Comparison of ENCODE assay signal across 16 cellular contexts in genomic region chr19:55659822-55660221, GRCh38. TPM values are rescaled to one million over a fixed set of nuclear protein-coding genes. Genes with fewer than 3 reads are reported as not detected.
DNase-seq lines count a peak whose midpoint lies in the region; ATAC-seq, FAIRE-seq and TF ChIP-seq lines count a peak whose summit lies in the region.
"Had no signal": no experiment of that assay in that cellular context is flagged by ENCODE, and none has a peak within 500 bp of the region (broad histone marks: within the 10 kb centered on the region; RNA-seq: fewer than 3 reads in every experiment).

No MANE protein-coding gene starts in this region.

- intact Hi-C loops in GM12878 (cut with micrococcal nuclease; ENCODE audit: unreplicated experiment), result no loop called here

- H3K27ac ChIP-seq in CD8-positive, alpha-beta memory T cell (ENCODE audit: low read depth, low read length), result no peak overlapping the region
- H3K27ac ChIP-seq in HL-60 (replicated peaks) (peak overlapping the region; percentile 8; the same call in 1 of the 2 replicates), GM12878 (ENCODE audit: control insufficient read depth, insufficient read depth) (no peak overlapping the region)
- H3K27ac ChIP-seq: tibial artery had no signal

- FAIRE-seq in GM12878 (lab: Jason Lieb, UNC), result no peak
- FAIRE-seq: RCC 7860 had no signal

- TF ChIP-seq POLR2A in GM12878 (IDR thresholded peaks at IDR 0.05; ENCODE audit: low read depth, low read length), result no peak

- H3K9ac ChIP-seq in GM12878 (ENCODE audit: control insufficient read depth, insufficient read depth, low read length), result no peak overlapping the region

- peaks cover 24% of the 10 kb centered on the region for H4K20me1 ChIP-seq in GM12878 (ENCODE audit: control insufficient read depth, insufficient read depth)

- H3K4me3 Mint-ChIP-seq in CD8-positive, alpha-beta memory T cell, result peak overlapping the region in 5 of 7 donors; percentile 31 to 84 (median 61)
- peak overlapping the region; percentile 72 for H3K4me3 Mint-ChIP-seq in neural crest cell
- H3K4me3 Mint-ChIP-seq: activated CD4-positive, alpha-beta T cell treated with anti-CD3 and anti-CD28 coated beads, Interleukin-2, amount 10 ng/mL, durations not matched to agents 7 days and 5 days had no signal

- ATAC-seq in GM12878, result no peak
- ATAC-seq in GM19324 (IDR thresholded peaks at IDR 0.05; ENCODE audit: low FRiP score, unreplicated experiment), result no peak
- ATAC-seq: esophagus mucosa had no signal

- CTCF ChIA-PET in CD8-positive, alpha-beta memory T cell (lab: Charles Lee), result interaction anchor here (1.6 kb wide), 1 partner anchor 9 kb away, joined by 3 read pairs; no protein-coding TSS in a partner anchor
- CTCF ChIA-PET in GM12878 (lab: Yijun Ruan, JAX), result no interaction called here

- 75% methylated on average over 7 of the region's 9 CpGs for WGBS in GM12878 (ENCODE audit: insufficient coverage, insufficient replicate concordance, low lambda C conversion rate, missing lambda C conversion rate)

- H3K4me2 ChIP-seq in GM12878 (ENCODE audit: control insufficient read depth, insufficient read depth), result no peak overlapping the region

- TF ChIP-seq CTCF in HL-60 (IDR thresholded peaks at IDR 0.05; ENCODE audit: insufficient read depth, low read length) (no peak), GM12878 (IDR thresholded peaks at IDR 0.05 in 2 of 3, conservative IDR thresholded peaks at IDR 0.05 in 1 of 3; ENCODE audit: control insufficient read depth in 2 of 3, extremely low read depth in 1 of 3, insufficient read depth in 1 of 3, low read depth in 3 of 3, low read length in 3 of 3) (no peak), neural crest cell (conservative IDR thresholded peaks at IDR 0.05) (no peak)

- BruUV-seq in GM12878 (replicated peaks; lab: Mats Ljungman, UMichigan), result no TSS peak

- H3K36me3 Mint-ChIP-seq in CD8-positive, alpha-beta memory T cell, result peaks cover 9 to 77% (median 19%) of the 10 kb centered on the region in 3 donors
- peaks cover 14% of the 10 kb centered on the region for H3K36me3 Mint-ChIP-seq in neural crest cell (ENCODE audit: low read depth)

- TF ChIP-seq RAD21 in GM12878 (IDR thresholded peaks at IDR 0.05; ENCODE audit: insufficient read depth, low read depth, low read length), result no peak

- in situ Hi-C loops in GM12878 (cut with MboI), result loop anchor here (10.0 to 25.0 kb wide), 2 partner anchors 1195 to 1523 kb away; partner anchors contain the start of genes CNOT3 and LENG9

- POLR2A ChIA-PET in CD8-positive, alpha-beta memory T cell (lab: Charles Lee), result no interaction called here
- POLR2A ChIA-PET in GM12878 (lab: Charles Lee), result no interaction called here

- H3K36me3 ChIP-seq in CD8-positive, alpha-beta memory T cell (ENCODE audit: insufficient read depth, low read length), result peaks cover 54% of the 10 kb centered on the region
- H3K36me3 ChIP-seq in GM12878 (ENCODE audit: control insufficient read depth in 2 of 2, insufficient read depth in 2 of 2, low read length in 1 of 2), result peaks cover 27 to 53% of the 10 kb centered on the region in 2 experiments

- H3K4me3 ChIP-seq in CD8-positive, alpha-beta memory T cell (ENCODE audit: low read length), result no peak overlapping the region
- H3K4me3 ChIP-seq in HL-60 (replicated peaks; ENCODE audit: insufficient read depth, low read length) (no peak overlapping the region), GM12878 (no peak overlapping the region)
- H3K4me3 ChIP-seq: tibial artery had no signal

- no peak for DNase-seq in CD8-positive, alpha-beta memory T cell
- DNase-seq in HL-60 (ENCODE audit: low read depth in 1 of 2, low spot score in 1 of 2), result no peak
- no peak for DNase-seq in GM12878 (ENCODE audit: low read depth, low spot score)
- DNase-seq in neural crest cell (ENCODE audit: low read depth, low spot score), result no peak
- no peak for DNase-seq in mucosa of gallbladder (ENCODE audit: low spot score)
- no peak for DNase-seq in DMS 273 (lab: John Stamatoyannopoulos, UW; ENCODE audit: unreplicated experiment)
- DNase-seq: activated CD4-positive, alpha-beta T cell treated with anti-CD3 and anti-CD28 coated beads, Interleukin-2, amount 10 ng/mL, durations not matched to agents 7 days and 5 days; caudate nucleus; COR-L47; head of caudate nucleus; NCI-H1930; NCI-H69; tibial artery had no signal

- TF ChIP-seq EP300 in GM12878 (IDR thresholded peaks at IDR 0.05; ENCODE audit: borderline replicate concordance in 1 of 2, control insufficient read depth in 1 of 2, low read depth in 2 of 2, low read length in 2 of 2), result no peak

- no peaks in the 10 kb centered on the region for H3K9me3 Mint-ChIP-seq in CD8-positive, alpha-beta memory T cell
- no peaks in the 10 kb centered on the region for H3K9me3 Mint-ChIP-seq in neural crest cell
- H3K9me3 Mint-ChIP-seq: activated CD4-positive, alpha-beta T cell treated with anti-CD3 and anti-CD28 coated beads, Interleukin-2, amount 10 ng/mL, durations not matched to agents 7 days and 5 days had no signal

- H3K79me2 ChIP-seq in GM12878 (ENCODE audit: control insufficient read depth, insufficient read depth, low read length), result peaks cover 64% of the 10 kb centered on the region

- no peaks in the 10 kb centered on the region for H3K9me3 ChIP-seq in CD8-positive, alpha-beta memory T cell (ENCODE audit: low read length)
- H3K9me3 ChIP-seq in GM12878 (replicated peaks; ENCODE audit: control insufficient read depth, insufficient read depth, low read length), result no peaks in the 10 kb centered on the region
- H3K9me3 ChIP-seq: tibial artery had no signal

- peaks cover 51 to 83% (median 59%) of the 10 kb centered on the region in 3 donors for H3K4me1 Mint-ChIP-seq in CD8-positive, alpha-beta memory T cell
- peaks cover 27% of the 10 kb centered on the region for H3K4me1 Mint-ChIP-seq in neural crest cell

- no peak overlapping the region for H2AFZ ChIP-seq in GM12878 (ENCODE audit: control insufficient read depth, low read depth, low read length)

- SMC1A ChIA-PET in GM12878 (lab: Charles Lee; ENCODE audit: uncharacterized antibody, unreplicated experiment), result no interaction called here

- peaks cover 0 to 1% of the 10 kb centered on the region in 2 donors for H3K27me3 Mint-ChIP-seq in CD8-positive, alpha-beta memory T cell
- H3K27me3 Mint-ChIP-seq in neural crest cell (ENCODE audit: low read depth), result no peaks in the 10 kb centered on the region
- H3K27me3 Mint-ChIP-seq: activated CD4-positive, alpha-beta T cell treated with anti-CD3 and anti-CD28 coated beads, Interleukin-2, amount 10 ng/mL, durations not matched to agents 7 days and 5 days had no signal

- H3K27ac Mint-ChIP-seq in CD8-positive, alpha-beta memory T cell, result peak overlapping the region in 5 of 8 donors; percentile 56 to 94 (median 85)
- no peak overlapping the region for H3K27ac Mint-ChIP-seq in neural crest cell (ENCODE audit: unreplicated experiment)
- H3K27ac Mint-ChIP-seq: activated CD4-positive, alpha-beta T cell treated with anti-CD3 and anti-CD28 coated beads, Interleukin-2, amount 10 ng/mL, durations not matched to agents 7 days and 5 days had no signal

- H3K27me3 ChIP-seq in CD8-positive, alpha-beta memory T cell (ENCODE audit: insufficient read depth, low read length, poor library complexity, severe bottlenecking), result no peaks in the 10 kb centered on the region
- H3K27me3 ChIP-seq in HL-60 (ENCODE audit: insufficient read depth, poor library complexity, severe bottlenecking), result no peaks in the 10 kb centered on the region
- no peaks in the 10 kb centered on the region for H3K27me3 ChIP-seq in GM12878 (replicated peaks in 1 of 2; ENCODE audit: control insufficient read depth in 2 of 2, insufficient read depth in 2 of 2, low read length in 1 of 2)
- H3K27me3 ChIP-seq: tibial artery had no signal

- H3K4me1 ChIP-seq in CD8-positive, alpha-beta memory T cell (ENCODE audit: insufficient read depth, low read length), result peaks cover 44% of the 10 kb centered on the region
- H3K4me1 ChIP-seq in GM12878 (ENCODE audit: control insufficient read depth, insufficient read depth, low read length), result peaks cover 12% of the 10 kb centered on the region

- RAD21 ChIA-PET in GM12878 (lab: Charles Lee; ENCODE audit: unreplicated experiment), result no interaction called here

RNA-seq across cellular contexts. Expression of gene U2AF2, which starts 5.0 kb away (rescaled TPM):
- 100 to 1,000 TPM; 374 to 386 TPM for total RNA-seq in CD8-positive, alpha-beta memory T cell
- polyA plus RNA-seq in CD8-positive, alpha-beta memory T cell, result 9.5 TPM
- total RNA-seq in GM12878 (2013; cell fraction: nucleolus; rRNA removed), result 46.0 and 50.9 TPM in 2 replicates
- 204 and 228 TPM in 2 replicates for total RNA-seq in GM12878 (2014; rRNA removed)
- 112 and 121 TPM in 2 replicates for total RNA-seq in GM12878 (2014; rRNA removed; fragmentation: Illumina TruSeq; extraction: Trizol)
- 308 and 338 TPM in 2 replicates for total RNA-seq in GM12878 (2021)
- 59.4 TPM for polyA plus RNA-seq in GM12878 (2011; ENCODE audit: low read depth)
- 54.9 and 140 TPM in 2 replicates for polyA plus RNA-seq in GM12878 (2011; rRNA removed)
- 239 and 270 TPM in 2 replicates for polyA plus RNA-seq in GM12878 (2011; cell fraction: cytosol; rRNA removed)
- polyA plus RNA-seq in GM12878 (2011; cell fraction: nucleus; rRNA removed), result 425 and 604 TPM in 2 replicates
- 148 and 173 TPM in 2 replicates for polyA plus RNA-seq in GM12878 (2012)
- polyA plus RNA-seq in GM12878 (2014; fragmentation: Illumina TruSeq; extraction: Trizol), result 50.9 and 141 TPM in 2 replicates
- 1 to 10 TPM; 3.0 to 8.3 TPM for polyA plus RNA-seq in GM12878 (2014; fragmentation: Nextera tagmentation; extraction: Ambion mirVana)
- 284 and 360 TPM in 2 replicates for polyA plus RNA-seq in GM12878 (2014; rRNA removed)
- polyA plus RNA-seq in GM12878 (2016; fragmentation: Nextera tagmentation; extraction: Ambion mirVana), result 10 to 100 TPM; 46.2 to 48.9 TPM
- polyA minus RNA-seq in GM12878 (2011; rRNA and poly(A)+ RNA removed), result 61.6 and 111 TPM in 2 replicates
- polyA minus RNA-seq in GM12878 (2011; cell fraction: cytosol; rRNA and poly(A)+ RNA removed), result 60.9 and 65.2 TPM in 2 replicates
- polyA minus RNA-seq in GM12878 (2011; cell fraction: nucleus; rRNA and poly(A)+ RNA removed), result 63.1 and 102 TPM in 2 replicates
- 342 and 365 TPM in 2 replicates for total RNA-seq in neural crest cell
- total RNA-seq in mucosa of gallbladder, result 202 TPM

RNA-seq across cellular contexts. Expression of gene CCDC106, which starts 11.8 kb away (rescaled TPM):
- 1 to 10 TPM; 2.0 to 2.2 TPM for total RNA-seq in CD8-positive, alpha-beta memory T cell
- polyA plus RNA-seq in CD8-positive, alpha-beta memory T cell, result 0.54 TPM
- 8.3 and 8.6 TPM in 2 replicates for total RNA-seq in GM12878 (2013; cell fraction: nucleolus; rRNA removed)
- total RNA-seq in GM12878 (2014; rRNA removed) (19.2 and 22.5 TPM in 2 replicates), GM12878 (2014; rRNA removed; fragmentation: Illumina TruSeq; extraction: Trizol) (11.9 and 12.7 TPM in 2 replicates), GM12878 (2021) (33.1 and 34.2 TPM in 2 replicates), neural crest cell (18.7 and 18.9 TPM in 2 replicates), mucosa of gallbladder (18.4 TPM)
- polyA plus RNA-seq in GM12878 (2011; ENCODE audit: low read depth), result 5.6 TPM
- polyA plus RNA-seq in GM12878 (2011; rRNA removed) (7.8 and 16.4 TPM in 2 replicates), GM12878 (2014; fragmentation: Illumina TruSeq; extraction: Trizol) (7.7 and 19.2 TPM in 2 replicates), GM12878 (2014; fragmentation: Nextera tagmentation; extraction: Ambion mirVana) (under 1 TPM; 0.04 to 0.14 TPM), GM12878 (2014; rRNA removed) (35.9 and 39.9 TPM in 2 replicates), GM12878 (2016; fragmentation: Nextera tagmentation; extraction: Ambion mirVana) (10 to 100 TPM; 20.4 to 25.7 TPM)
- 17.5 and 27.2 TPM in 2 replicates for polyA plus RNA-seq in GM12878 (2011; cell fraction: cytosol; rRNA removed)
- polyA plus RNA-seq in GM12878 (2011; cell fraction: nucleus; rRNA removed), result 38.1 and 48.1 TPM in 2 replicates
- polyA plus RNA-seq in GM12878 (2012), result 27.7 and 32.6 TPM in 2 replicates
- polyA minus RNA-seq in GM12878 (2011; rRNA and poly(A)+ RNA removed), result 3.4 and 7.2 TPM in 2 replicates
- polyA minus RNA-seq in GM12878 (2011; cell fraction: cytosol; rRNA and poly(A)+ RNA removed), result 5.5 and 7.0 TPM in 2 replicates
- polyA minus RNA-seq in GM12878 (2011; cell fraction: nucleus; rRNA and poly(A)+ RNA removed), result 6.4 and 14.4 TPM in 2 replicates

RNA-seq across cellular contexts. Expression of gene EPN1, which starts 15.2 kb away (rescaled TPM):
- total RNA-seq in CD8-positive, alpha-beta memory T cell, result 10 to 100 TPM; 39.0 to 40.2 TPM
- polyA plus RNA-seq in CD8-positive, alpha-beta memory T cell, result 20.2 TPM
- 21.7 and 25.6 TPM in 2 replicates for total RNA-seq in GM12878 (2013; cell fraction: nucleolus; rRNA removed)
- total RNA-seq in GM12878 (2014; rRNA removed) (7.7 and 12.0 TPM in 2 replicates), GM12878 (2014; rRNA removed; fragmentation: Illumina TruSeq; extraction: Trizol) (4.7 and 6.2 TPM in 2 replicates), GM12878 (2021) (79.8 and 88.5 TPM in 2 replicates), neural crest cell (129 and 130 TPM in 2 replicates), mucosa of gallbladder (172 TPM)
- polyA plus RNA-seq in GM12878 (2011; ENCODE audit: low read depth), result 7.1 TPM
- polyA plus RNA-seq in GM12878 (2011; rRNA removed) (3.4 and 9.3 TPM in 2 replicates), GM12878 (2014; fragmentation: Illumina TruSeq; extraction: Trizol) (2.0 and 6.8 TPM in 2 replicates), GM12878 (2014; fragmentation: Nextera tagmentation; extraction: Ambion mirVana) (under 1 TPM; 0.11 to 0.16 TPM), GM12878 (2014; rRNA removed) (36.9 and 47.0 TPM in 2 replicates), GM12878 (2016; fragmentation: Nextera tagmentation; extraction: Ambion mirVana) (10 to 100 TPM; 21.8 to 22.1 TPM)
- 18.3 and 23.2 TPM in 2 replicates for polyA plus RNA-seq in GM12878 (2011; cell fraction: cytosol; rRNA removed)
- 35.8 and 58.4 TPM in 2 replicates for polyA plus RNA-seq in GM12878 (2011; cell fraction: nucleus; rRNA removed)
- 28.6 and 36.3 TPM in 2 replicates for polyA plus RNA-seq in GM12878 (2012)
- polyA minus RNA-seq in GM12878 (2011; rRNA and poly(A)+ RNA removed), result 19.7 and 22.3 TPM in 2 replicates
- 18.9 and 25.0 TPM in 2 replicates for polyA minus RNA-seq in GM12878 (2011; cell fraction: cytosol; rRNA and poly(A)+ RNA removed)
- polyA minus RNA-seq in GM12878 (2011; cell fraction: nucleus; rRNA and poly(A)+ RNA removed), result 9.1 and 13.6 TPM in 2 replicates

RNA-seq across cellular contexts. Expression of gene ZNF581, which starts 16.4 kb away (rescaled TPM):
- 10 to 100 TPM; 32.8 to 34.4 TPM for total RNA-seq in CD8-positive, alpha-beta memory T cell
- polyA plus RNA-seq in CD8-positive, alpha-beta memory T cell, result 23.4 TPM
- 5.3 and 7.2 TPM in 2 replicates for total RNA-seq in GM12878 (2013; cell fraction: nucleolus; rRNA removed)
- total RNA-seq in GM12878 (2014; rRNA removed), result 22.1 and 25.4 TPM in 2 replicates
- total RNA-seq in GM12878 (2014; rRNA removed; fragmentation: Illumina TruSeq; extraction: Trizol), result 14.0 and 14.1 TPM in 2 replicates
- total RNA-seq in GM12878 (2021), result 44.9 and 45.4 TPM in 2 replicates
- 31.2 TPM for polyA plus RNA-seq in GM12878 (2011; ENCODE audit: low read depth)
- 13.5 and 19.1 TPM in 2 replicates for polyA plus RNA-seq in GM12878 (2011; rRNA removed)
- 27.8 and 34.4 TPM in 2 replicates for polyA plus RNA-seq in GM12878 (2011; cell fraction: cytosol; rRNA removed)
- 21.8 and 24.9 TPM in 2 replicates for polyA plus RNA-seq in GM12878 (2011; cell fraction: nucleus; rRNA removed)
- 43.7 and 58.1 TPM in 2 replicates for polyA plus RNA-seq in GM12878 (2012)
- polyA plus RNA-seq in GM12878 (2014; fragmentation: Illumina TruSeq; extraction: Trizol), result 7.8 and 13.2 TPM in 2 replicates
- 10 to 100 TPM in 1 of 2 experiments, 1 to 10 TPM in 1; 4.7 to 18.1 TPM for polyA plus RNA-seq in GM12878 (2014; fragmentation: Nextera tagmentation; extraction: Ambion mirVana)
- polyA plus RNA-seq in GM12878 (2014; rRNA removed), result 39.6 and 45.3 TPM in 2 replicates
- polyA plus RNA-seq in GM12878 (2016; fragmentation: Nextera tagmentation; extraction: Ambion mirVana), result 10 to 100 TPM; 29.1 to 37.0 TPM
- polyA minus RNA-seq in GM12878 (2011; rRNA and poly(A)+ RNA removed), result 15.2 and 28.9 TPM in 2 replicates
- 11.5 and 15.8 TPM in 2 replicates for polyA minus RNA-seq in GM12878 (2011; cell fraction: cytosol; rRNA and poly(A)+ RNA removed)
- 6.0 and 9.0 TPM in 2 replicates for polyA minus RNA-seq in GM12878 (2011; cell fraction: nucleus; rRNA and poly(A)+ RNA removed)
- 40.8 and 41.9 TPM in 2 replicates for total RNA-seq in neural crest cell
- 22.2 TPM for total RNA-seq in mucosa of gallbladder

RNA-seq across cellular contexts. Expression of gene ZNF580, which starts 19.0 kb away (rescaled TPM):
- 10 to 100 TPM; 39.6 to 41.3 TPM for total RNA-seq in CD8-positive, alpha-beta memory T cell
- polyA plus RNA-seq in CD8-positive, alpha-beta memory T cell, result 15.2 TPM
- 16.2 and 23.0 TPM in 2 replicates for total RNA-seq in GM12878 (2013; cell fraction: nucleolus; rRNA removed)
- total RNA-seq in GM12878 (2014; rRNA removed), result 9.4 and 12.2 TPM in 2 replicates
- total RNA-seq in GM12878 (2014; rRNA removed; fragmentation: Illumina TruSeq; extraction: Trizol), result 4.7 and 5.7 TPM in 2 replicates
- total RNA-seq in GM12878 (2021), result 31.8 and 34.2 TPM in 2 replicates
- polyA plus RNA-seq in GM12878 (2011; ENCODE audit: low read depth), result 12.4 TPM
- polyA plus RNA-seq in GM12878 (2011; rRNA removed), result 5.5 and 7.9 TPM in 2 replicates
- polyA plus RNA-seq in GM12878 (2011; cell fraction: cytosol; rRNA removed), result 9.7 and 13.8 TPM in 2 replicates
- 50.7 and 83.1 TPM in 2 replicates for polyA plus RNA-seq in GM12878 (2011; cell fraction: nucleus; rRNA removed)
- 33.1 and 35.3 TPM in 2 replicates for polyA plus RNA-seq in GM12878 (2012)
- 5.3 and 7.4 TPM in 2 replicates for polyA plus RNA-seq in GM12878 (2014; fragmentation: Illumina TruSeq; extraction: Trizol)
- polyA plus RNA-seq in GM12878 (2014; fragmentation: Nextera tagmentation; extraction: Ambion mirVana), result 1 to 10 TPM; 2.3 to 7.4 TPM
- 27.1 and 30.2 TPM in 2 replicates for polyA plus RNA-seq in GM12878 (2014; rRNA removed)
- polyA plus RNA-seq in GM12878 (2016; fragmentation: Nextera tagmentation; extraction: Ambion mirVana), result 10 to 100 TPM; 24.7 to 25.3 TPM
- polyA minus RNA-seq in GM12878 (2011; rRNA and poly(A)+ RNA removed), result 3.4 and 7.0 TPM in 2 replicates
- polyA minus RNA-seq in GM12878 (2011; cell fraction: cytosol; rRNA and poly(A)+ RNA removed), result 5.5 and 8.0 TPM in 2 replicates
- 8.2 and 17.3 TPM in 2 replicates for polyA minus RNA-seq in GM12878 (2011; cell fraction: nucleus; rRNA and poly(A)+ RNA removed)
- total RNA-seq in neural crest cell, result 39.1 and 41.8 TPM in 2 replicates
- 47.3 TPM for total RNA-seq in mucosa of gallbladder
